1 cellular context compared by ENCODE assay signal in the genomic region with DNA sequence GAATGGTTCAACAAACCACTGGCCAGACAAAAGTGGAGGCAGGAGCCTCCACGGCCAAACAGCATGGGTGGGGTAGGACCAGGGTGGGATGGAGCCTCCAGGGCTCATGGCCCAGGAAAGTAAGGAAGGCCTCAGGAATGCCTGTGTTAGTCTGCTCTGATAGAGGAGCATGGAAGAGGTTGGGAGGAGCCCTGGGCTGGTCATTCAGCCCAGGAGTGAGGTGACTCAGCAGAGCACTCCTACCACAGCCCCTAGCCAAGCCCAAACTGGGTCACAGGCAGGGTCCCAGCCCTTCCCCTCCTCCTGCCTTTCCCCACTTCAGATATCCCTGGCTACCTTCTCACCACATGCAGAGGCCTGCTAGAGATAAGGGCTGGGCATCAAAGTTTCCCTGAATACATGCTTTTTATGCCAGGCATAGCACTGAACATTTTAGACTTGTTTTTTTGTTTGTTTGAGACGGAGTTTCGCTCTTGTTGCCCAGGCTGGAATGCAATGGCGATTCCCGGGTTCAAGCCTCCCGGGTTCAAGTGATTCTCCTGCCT.
TF ChIP-seq lines count a peak whose summit lies in the region.

No MANE protein-coding gene starts in this region.

TF ChIP-seq in IMR-90, 13 proteins besides CTCF, POLR2A, EP300 and RAD21:
- TF ChIP-seq MXI1 (IDR thresholded peaks at IDR 0.05; ENCODE audit: borderline replicate concordance, low read depth, low read length), result no peak
- peak; percentile 55; the same call in 1 of the 2 replicates for TF ChIP-seq NFE2L2 (IDR thresholded peaks at IDR 0.05; ENCODE audit: low read depth, low read length)
- no peak for TF ChIP-seq CEBPB (IDR thresholded peaks at IDR 0.05; ENCODE audit: low read depth, low read length)
- 0 out of 2 replicates have a peak, but pooled peaks have one; percentile 14 for TF ChIP-seq FOS (IDR thresholded peaks at IDR 0.05; ENCODE audit: low read depth, low read length)
